ENCODE assay signal across 8 cellular contexts in genomic region chr5:122078116-122078865, GRCh38. TPM values are rescaled to one million over a fixed set of nuclear protein-coding genes. Genes with fewer than 3 reads are reported as not detected.
DNase-seq lines count a peak whose midpoint lies in the region; ATAC-seq, FAIRE-seq and TF ChIP-seq lines count a peak whose summit lies in the region.

Gene LOX, minus strand, starts transcription at chr5:122078259. Its CDS starts 274 bp downstream, at chr5:122077985.

- no peak for ATAC-seq in activated T-cell treated with anti-CD3 and anti-CD28 coated beads, Interleukin-2, amount 50 U/mL, for 72 hours (replicated peaks in 1 of 2)
- ATAC-seq in GM21390 (IDR thresholded peaks at IDR 0.05; ENCODE audit: unreplicated experiment) (no peak), HG03045 (IDR thresholded peaks at IDR 0.05; ENCODE audit: unreplicated experiment) (no peak)

- H3K27me3 Mint-ChIP-seq in activated T-cell treated with anti-CD3 and anti-CD28 coated beads, Interleukin-2, amount 50 U/mL, for 72 hours (ENCODE audit: low read depth): peaks cover 63% of the 10 kb centered on the region

- no peaks in the 10 kb centered on the region; the same call in none of the 2 replicates for H3K27me3 ChIP-seq in GM06990 (replicated peaks; ENCODE audit: control insufficient read depth, insufficient read depth, low read length)

- no peak for FAIRE-seq in GM19239 (lab: Jason Lieb, UNC)

- H3K4me3 Mint-ChIP-seq in activated T-cell treated with anti-CD3 and anti-CD28 coated beads, Interleukin-2, amount 50 U/mL, for 72 hours: peak within 1 kb of the TSS; percentile 93 to 97

- DNase-seq in GM06990 (ENCODE audit: extremely low read depth, insufficient read length) (no peak), HuH-7.5 (ENCODE audit: low spot score) (peak; percentile 51), glomerular visceral epithelial cell (ENCODE audit: extremely low spot score) (peak; percentile 71), non-pigmented ciliary epithelial cell (ENCODE audit: low read depth) (peak; percentile 95), GM19239 (ENCODE audit: insufficient read length, low spot score) (no peak)
- DNase-seq in activated T-cell treated with anti-CD3 and anti-CD28 coated beads, Interleukin-2, amount 50 U/mL, for 72 hours: no peak

- H3K4me1 Mint-ChIP-seq in activated T-cell treated with anti-CD3 and anti-CD28 coated beads, Interleukin-2, amount 50 U/mL, for 72 hours (ENCODE audit: low read depth): peaks cover 12% of the 10 kb centered on the region

- H3K4me3 ChIP-seq in GM06990 (replicated peaks; ENCODE audit: low read depth, low read length): peak within 1 kb of the TSS; percentile 6

- no peaks in the 10 kb centered on the region for H3K36me3 ChIP-seq in GM06990 (ENCODE audit: control insufficient read depth, insufficient read depth, low read length)

- H3K9me3 Mint-ChIP-seq in activated T-cell treated with anti-CD3 and anti-CD28 coated beads, Interleukin-2, amount 50 U/mL, for 72 hours: no peaks in the 10 kb centered on the region

- TF ChIP-seq CTCF in GM06990 (IDR thresholded peaks at IDR 0.05; ENCODE audit: insufficient read depth, low read length, poor library complexity, severe bottlenecking): no peak

- H3K36me3 Mint-ChIP-seq in activated T-cell treated with anti-CD3 and anti-CD28 coated beads, Interleukin-2, amount 50 U/mL, for 72 hours (ENCODE audit: insufficient read depth in 2 of 2): peaks cover 0 to 2% of the 10 kb centered on the region in 2 donors

- H3K27ac Mint-ChIP-seq in activated T-cell treated with anti-CD3 and anti-CD28 coated beads, Interleukin-2, amount 50 U/mL, for 72 hours: no peak within 1 kb of the TSS

RNA-seq across cellular contexts. Expression of gene LOX, which starts in this region (rescaled TPM):
- not detected for total RNA-seq in activated T-cell treated with anti-CD3 and anti-CD28 coated beads, Interleukin-2, amount 50 U/mL, for 72 hours

Comparison
In these comparisons a context has a peak if more than half of its experiments do, and no peak if none do; other contexts are left out.
1. DNase-seq: peak in HuH-7.5 (single experiment), glomerular visceral epithelial cell (single experiment) and non-pigmented ciliary epithelial cell (single experiment); none in GM06990 (single experiment), activated T-cell treated with anti-CD3 and anti-CD28 coated beads, Interleukin-2, amount 50 U/mL, for 72 hours (0 of 2) and GM19239 (single experiment).